Comparison of ENCODE assay signal across 35 cellular contexts in genomic region chr10:35322636-35323035, GRCh38.
"Had no signal": no experiment of that assay in that cellular context is flagged by ENCODE, and none has a peak within 500 bp of the region (broad histone marks: within the 10 kb centered on the region; RNA-seq: fewer than 3 reads in every experiment).

No MANE protein-coding gene starts in this region.

- H3K27me3 ChIP-seq: ascending aorta, cardiac muscle cell had no signal

- ATAC-seq: activated CD8-positive, alpha-beta memory T cell treated with anti-CD3 and anti-CD28 coated beads, Interleukin-2, amount 10 ng/mL, durations not matched to agents 7 days and 5 days; activated CD8-positive, alpha-beta T cell treated with anti-CD3 and anti-CD28 coated beads, Interleukin-2, amount 10 ng/mL, durations not matched to agents 7 days and 5 days; activated naive CD8-positive, alpha-beta T cell treated with anti-CD3 and anti-CD28 coated beads, Interleukin-2, amount 50 U/mL, for 24 hours had no signal

- H3K27ac ChIP-seq: ascending aorta, cardiac muscle cell, VCaP had no signal

- H3K4me1 Mint-ChIP-seq: activated CD4-positive, alpha-beta memory T cell treated with anti-CD3 and anti-CD28 coated beads, Interleukin-2, amount 10 ng/mL, durations not matched to agents 7 days and 5 days; activated CD4-positive, alpha-beta T cell treated with anti-CD3 and anti-CD28 coated beads, Interleukin-2, amount 10 ng/mL, durations not matched to agents 24 days and 14 days; activated CD8-positive, alpha-beta memory T cell treated with anti-CD3 and anti-CD28 coated beads, Interleukin-2, amount 10 ng/mL, durations not matched to agents 7 days and 5 days; activated naive CD4-positive, alpha-beta T cell treated with anti-CD3 and anti-CD28 coated beads, Interleukin-2, amount 10 ng/mL, durations not matched to agents 7 days and 5 days had no signal

- H3K4me3 Mint-ChIP-seq: activated B cell treated with CpG ODN at 0.5 μM for 24 hours; activated CD4-positive, alpha-beta memory T cell treated with anti-CD3 and anti-CD28 coated beads, Interleukin-2, amount 10 ng/mL, durations not matched to agents 7 days and 5 days; activated CD4-positive, alpha-beta T cell treated with anti-CD3 and anti-CD28 coated beads, Interleukin-2, amount 10 ng/mL, durations not matched to agents 24 days and 14 days; activated CD8-positive, alpha-beta memory T cell treated with anti-CD3 and anti-CD28 coated beads, Interleukin-2, amount 10 ng/mL, durations not matched to agents 7 days and 5 days; activated CD8-positive, alpha-beta T cell treated with anti-CD3 and anti-CD28 coated beads, Interleukin-2, amount 10 ng/mL, durations not matched to agents 7 days and 5 days; activated naive CD4-positive, alpha-beta T cell treated with anti-CD3 and anti-CD28 coated beads, Interleukin-2, amount 10 ng/mL, durations not matched to agents 7 days and 5 days; activated naive CD4-positive, alpha-beta T cell treated with anti-CD3 and anti-CD28 coated beads, Interleukin-2, amount 50 U/mL, for 24 hours; activated naive CD8-positive, alpha-beta T cell; activated naive CD8-positive, alpha-beta T cell treated with anti-CD3 and anti-CD28 coated beads, Interleukin-2, amount 10 ng/mL, durations not matched to agents 7 days and 5 days; activated naive CD8-positive, alpha-beta T cell treated with anti-CD3 and anti-CD28 coated beads, Interleukin-2, amount 50 U/mL, for 24 hours; activated T-cell treated with anti-CD3 and anti-CD28 coated beads, Interleukin-2, amount 50 U/mL, for 24 hours; brain; central memory CD8-positive, alpha-beta T cell; T-helper 1 cell treated with Interleukin-12 subunit alpha and Interleukin-12 subunit beta and Interleukin-4 antibody, amounts not matched to agents 30 μg/mL and 1 μg/mL, for 36 hours; T-helper 2 cell treated with Interferon-gamma antibody and Interleukin-4, amounts not matched to agents 5 μg/mL and 100 μg/mL, for 36 hours had no signal

- H3K9me3 ChIP-seq: ascending aorta had no signal

- H3K27ac Mint-ChIP-seq: activated B cell treated with CpG ODN at 0.5 μM for 24 hours; activated CD4-positive, alpha-beta memory T cell treated with anti-CD3 and anti-CD28 coated beads, Interleukin-2, amount 10 ng/mL, durations not matched to agents 7 days and 5 days; activated CD4-positive, alpha-beta T cell treated with anti-CD3 and anti-CD28 coated beads, Interleukin-2, amount 10 ng/mL, durations not matched to agents 24 days and 14 days; activated CD8-positive, alpha-beta memory T cell treated with anti-CD3 and anti-CD28 coated beads, Interleukin-2, amount 10 ng/mL, durations not matched to agents 7 days and 5 days; activated CD8-positive, alpha-beta T cell treated with anti-CD3 and anti-CD28 coated beads, Interleukin-2, amount 10 ng/mL, durations not matched to agents 7 days and 5 days; activated naive CD4-positive, alpha-beta T cell treated with anti-CD3 and anti-CD28 coated beads, Interleukin-2, amount 10 ng/mL, durations not matched to agents 7 days and 5 days; activated naive CD4-positive, alpha-beta T cell treated with anti-CD3 and anti-CD28 coated beads, Interleukin-2, amount 50 U/mL, for 24 hours; activated naive CD8-positive, alpha-beta T cell; activated naive CD8-positive, alpha-beta T cell treated with anti-CD3 and anti-CD28 coated beads, Interleukin-2, amount 10 ng/mL, durations not matched to agents 7 days and 5 days; activated naive CD8-positive, alpha-beta T cell treated with anti-CD3 and anti-CD28 coated beads, Interleukin-2, amount 50 U/mL, for 24 hours; activated T-cell treated with anti-CD3 and anti-CD28 coated beads, Interleukin-2, amount 50 U/mL, for 24 hours; activated T-helper 2 cell treated with anti-CD3 and anti-CD28 coated beads, Interferon-gamma antibody, Interleukin-2, Interleukin-4, amounts not matched to agents 10 μg/mL and 5 μg/mL and 100 μg/mL, durations not matched to agents 14 hours and 24 hours and 36 hours; T-helper 1 cell treated with Interleukin-12 subunit alpha and Interleukin-12 subunit beta and Interleukin-4 antibody, amounts not matched to agents 30 μg/mL and 1 μg/mL, for 36 hours; T-helper 2 cell treated with Interferon-gamma antibody and Interleukin-4, amounts not matched to agents 5 μg/mL and 100 μg/mL, for 36 hours had no signal

- H3K27me3 Mint-ChIP-seq: activated B cell treated with CpG ODN at 0.5 μM for 24 hours; activated CD4-positive, alpha-beta memory T cell treated with anti-CD3 and anti-CD28 coated beads, Interleukin-2, amount 10 ng/mL, durations not matched to agents 7 days and 5 days; activated CD4-positive, alpha-beta T cell treated with anti-CD3 and anti-CD28 coated beads, Interleukin-2, amount 10 ng/mL, durations not matched to agents 24 days and 14 days; activated CD8-positive, alpha-beta memory T cell treated with anti-CD3 and anti-CD28 coated beads, Interleukin-2, amount 10 ng/mL, durations not matched to agents 7 days and 5 days; activated naive CD4-positive, alpha-beta T cell treated with anti-CD3 and anti-CD28 coated beads, Interleukin-2, amount 10 ng/mL, durations not matched to agents 7 days and 5 days; activated naive CD4-positive, alpha-beta T cell treated with anti-CD3 and anti-CD28 coated beads, Interleukin-2, amount 50 U/mL, for 24 hours; activated naive CD8-positive, alpha-beta T cell; activated naive CD8-positive, alpha-beta T cell treated with anti-CD3 and anti-CD28 coated beads, Interleukin-2, amount 10 ng/mL, durations not matched to agents 7 days and 5 days; activated naive CD8-positive, alpha-beta T cell treated with anti-CD3 and anti-CD28 coated beads, Interleukin-2, amount 50 U/mL, for 24 hours; activated T-cell treated with anti-CD3 and anti-CD28 coated beads, Interleukin-2, amount 50 U/mL, for 24 hours; brain; central memory CD8-positive, alpha-beta T cell had no signal

- DNase-seq: activated B cell treated with CpG ODN at 0.5 μM for 24 hours; activated CD4-positive, alpha-beta memory T cell treated with anti-CD3 and anti-CD28 coated beads, Interleukin-2, amount 10 ng/mL, durations not matched to agents 7 days and 5 days; activated CD4-positive, alpha-beta T cell treated with anti-CD3 and anti-CD28 coated beads for 4 hours; activated CD4-positive, alpha-beta T cell treated with anti-CD3 and anti-CD28 coated beads, Interleukin-2, amount 10 ng/mL, durations not matched to agents 24 days and 14 days; activated CD4-positive, alpha-beta T cell treated with anti-CD3 and anti-CD28 coated beads, Interleukin-2, amount 50 U/mL, for 1 hour; activated CD4-positive, alpha-beta T cell treated with anti-CD3 and anti-CD28 coated beads, Interleukin-2, amount 50 U/mL, for 4 hours; activated CD4-positive, CD25-positive, alpha-beta regulatory T cell treated with anti-CD3 and anti-CD28 coated beads, Interleukin-2, amount 50 U/mL, for 72 hours; activated CD8-positive, alpha-beta memory T cell treated with anti-CD3 and anti-CD28 coated beads for 24 hours; activated CD8-positive, alpha-beta memory T cell treated with anti-CD3 and anti-CD28 coated beads, Interleukin-2, amount 10 ng/mL, durations not matched to agents 7 days and 5 days; activated CD8-positive, alpha-beta T cell treated with anti-CD3 and anti-CD28 coated beads, Interleukin-2, amount 10 ng/mL, durations not matched to agents 7 days and 5 days; activated effector memory CD4-positive, alpha-beta T cell treated with Interleukin-2 at 50 U/mL for 16 hours; activated gamma-delta T cell; activated naive CD4-positive, alpha-beta T cell treated with anti-CD3 and anti-CD28 coated beads, Interleukin-2, amount 10 ng/mL, durations not matched to agents 7 days and 5 days; activated naive CD4-positive, alpha-beta T cell treated with Interleukin-2 at 50 U/mL for 16 hours; activated naive CD8-positive, alpha-beta T cell treated with anti-CD3 and anti-CD28 coated beads, Interleukin-2, amount 10 ng/mL, durations not matched to agents 7 days and 5 days; activated naive CD8-positive, alpha-beta T cell treated with anti-CD3 and anti-CD28 coated beads, Interleukin-2, amount 50 U/mL, for 24 hours; activated T-cell treated with anti-CD3 and anti-CD28 coated beads, Interleukin-2, amount 50 U/mL, for 24 hours; activated T-cell treated with anti-CD3 and anti-CD28 coated beads, Interleukin-2, amount 50 U/mL, for 48 hours; amygdala; anterior cingulate cortex; caudate nucleus; cerebellar nuclear complex; T-helper 1 cell; T-helper 2 cell; T-helper 9 cell had no signal

- H3K9me3 Mint-ChIP-seq: activated CD4-positive, alpha-beta T cell treated with anti-CD3 and anti-CD28 coated beads, Interleukin-2, amount 10 ng/mL, durations not matched to agents 24 days and 14 days; activated naive CD4-positive, alpha-beta T cell treated with anti-CD3 and anti-CD28 coated beads, Interleukin-2, amount 50 U/mL, for 24 hours; central memory CD8-positive, alpha-beta T cell had no signal

- H3K4me1 ChIP-seq: ascending aorta had no signal

- H3K36me3 ChIP-seq: ascending aorta, cardiac muscle cell had no signal

- H3K4me3 ChIP-seq: ascending aorta, cardiac muscle cell had no signal
